8 cellular contexts compared by ENCODE assay signal in genomic region chr1:112673589-112674439, GRCh38. TPM values are rescaled to one million over a fixed set of nuclear protein-coding genes. Genes with fewer than 3 reads are reported as not detected.
DNase-seq lines count a peak whose midpoint lies in the region; ATAC-seq and TF ChIP-seq lines count a peak whose summit lies in the region.

No MANE protein-coding gene starts in this region.

- no peaks in the 10 kb centered on the region for H3K27me3 ChIP-seq in CD8-positive, alpha-beta memory T cell (ENCODE audit: insufficient read depth, low read length, poor library complexity, severe bottlenecking)
- H3K27me3 ChIP-seq in body of pancreas (no peaks in the 10 kb centered on the region), skeletal muscle satellite cell (ENCODE audit: control insufficient read depth, insufficient read depth, low read length) (no peaks in the 10 kb centered on the region)

- peak overlapping the region; percentile 81 to 99 (median 97) for H3K4me3 Mint-ChIP-seq in CD8-positive, alpha-beta memory T cell

- H3K4me3 ChIP-seq in CD8-positive, alpha-beta memory T cell (ENCODE audit: low read length): peak overlapping the region; percentile 79
- H3K4me3 ChIP-seq in body of pancreas (peak overlapping the region; percentile 79 to 84), iPS-18c (ENCODE audit: insufficient read depth, low read depth, low read length) (peak overlapping the region; percentile 74), skeletal muscle satellite cell (ENCODE audit: low read length) (peak overlapping the region; percentile 80)

- H3K36me3 ChIP-seq in CD8-positive, alpha-beta memory T cell (ENCODE audit: insufficient read depth, low read length): peaks cover 11% of the 10 kb centered on the region
- peaks cover 0 to 6% of the 10 kb centered on the region in 2 donors for H3K36me3 ChIP-seq in body of pancreas (replicated peaks in 1 of 2; ENCODE audit: insufficient read depth in 1 of 2, low read depth in 2 of 2)
- H3K36me3 ChIP-seq in skeletal muscle satellite cell (ENCODE audit: insufficient read depth, low read length): peaks cover 35% of the 10 kb centered on the region

- H3K36me3 Mint-ChIP-seq in CD8-positive, alpha-beta memory T cell: peaks cover 10 to 41% (median 15%) of the 10 kb centered on the region in 3 donors

- WGBS in body of pancreas, 2 donors: 2 to 3% methylated on average over 18 of the region's 18 CpGs

- no peaks in the 10 kb centered on the region for H3K27me3 Mint-ChIP-seq in CD8-positive, alpha-beta memory T cell

- peak in 2 of 5 donors; percentile 12 to 38 for DNase-seq in CD8-positive, alpha-beta memory T cell
- DNase-seq in NCI-H460 (ENCODE audit: extremely low read depth, low read depth) (peak; percentile 14), body of pancreas (peak; percentile 43 to 64 (median 55)), mucosa of gallbladder (ENCODE audit: low spot score) (no peak)
- DNase-seq in stimulated activated naive CD4-positive, alpha-beta T cell treated with Interleukin-2 at 50 U/mL for 16 hours (lab: John Stamatoyannopoulos, UW): no peak

- H3K27ac Mint-ChIP-seq in CD8-positive, alpha-beta memory T cell: peak overlapping the region; percentile 61 to 98 (median 94)

- no peaks in the 10 kb centered on the region for H3K9me3 Mint-ChIP-seq in CD8-positive, alpha-beta memory T cell

- CTCF ChIA-PET in CD8-positive, alpha-beta memory T cell (lab: Charles Lee): interaction anchor here (0.6 to 4.1 kb wide), 15 partner anchors 10 to 172 kb away, joined by 3 to 23 read pairs (median 6); partner anchors contain the start of genes CAPZA1, PPM1J, RHOC and ST7L

- peaks cover 44 to 58% (median 53%) of the 10 kb centered on the region in 3 donors for H3K4me1 Mint-ChIP-seq in CD8-positive, alpha-beta memory T cell

- intact Hi-C loops in body of pancreas (cut with DNase I): no loop called here

- H3K27ac ChIP-seq in CD8-positive, alpha-beta memory T cell (ENCODE audit: low read depth, low read length): peak overlapping the region; percentile 81
- H3K27ac ChIP-seq in body of pancreas: peak overlapping the region; percentile 68 to 93 (median 87)

- H3K4me2 ChIP-seq in skeletal muscle satellite cell (ENCODE audit: low read length): peak overlapping the region; percentile 93

- POLR2A ChIA-PET in CD8-positive, alpha-beta memory T cell (lab: Charles Lee): interaction anchor here (0.6 to 2.9 kb wide), 5 partner anchors 11 to 176 kb away, joined by 3 to 32 read pairs (median 4); partner anchors contain the start of genes CAPZA1, PPM1J and ST7L

- H3K9me3 ChIP-seq in CD8-positive, alpha-beta memory T cell (ENCODE audit: low read length): no peaks in the 10 kb centered on the region
- H3K9me3 ChIP-seq in body of pancreas (no peaks in the 10 kb centered on the region), iPS-18c (ENCODE audit: control insufficient read depth, insufficient read depth, low read length) (no peaks in the 10 kb centered on the region), skeletal muscle satellite cell (replicated peaks; ENCODE audit: low read length) (no peaks in the 10 kb centered on the region)

- peak overlapping the region; percentile 86 for H3K9ac ChIP-seq in skeletal muscle satellite cell (ENCODE audit: low read depth, low read length)

- TF ChIP-seq CTCF in body of pancreas (IDR thresholded peaks at IDR 0.05): peak in 6 of 7 experiments; percentile 31 to 63 (median 56)

- no peak for TF ChIP-seq POLR2A in body of pancreas (IDR thresholded peaks at IDR 0.05)

- ATAC-seq in GM19395 (IDR thresholded peaks at IDR 0.05; ENCODE audit: unreplicated experiment) (peak; percentile 10), body of pancreas (peak; percentile 47)

- peaks cover 29% of the 10 kb centered on the region for H3K4me1 ChIP-seq in CD8-positive, alpha-beta memory T cell (ENCODE audit: insufficient read depth, low read length)
- peaks cover 27% of the 10 kb centered on the region for H3K4me1 ChIP-seq in body of pancreas
- H3K4me1 ChIP-seq in skeletal muscle satellite cell (ENCODE audit: control insufficient read depth, insufficient read depth, low read length): peaks cover 22% of the 10 kb centered on the region

RNA-seq across cellular contexts. Expression of gene MOV10, which starts 0.6 kb away (rescaled TPM):
- 10 to 100 TPM; 29.9 to 31.0 TPM for total RNA-seq in CD8-positive, alpha-beta memory T cell
- 33.7 TPM for polyA plus RNA-seq in CD8-positive, alpha-beta memory T cell
- 25.8 and 29.5 TPM in 2 replicates for total RNA-seq in NCI-H460 (2014; rRNA removed; shearing (Covaris generic))
- polyA plus RNA-seq in NCI-H460 (2014; cell fraction: nucleus; rRNA removed): 64.5 and 83.7 TPM in 2 replicates
- total RNA-seq in body of pancreas (10 to 100 TPM; 26.2 to 29.3 TPM), mucosa of gallbladder (85.7 TPM)
- 29.9 and 31.7 TPM in 2 replicates for total RNA-seq in skeletal muscle satellite cell (2012; rRNA removed)

RNA-seq across cellular contexts. Expression of gene RHOC, which starts 33.1 kb away (rescaled TPM):
- 10 to 100 TPM; 20.3 to 23.0 TPM for total RNA-seq in CD8-positive, alpha-beta memory T cell
- polyA plus RNA-seq in CD8-positive, alpha-beta memory T cell: 53.2 TPM
- total RNA-seq in NCI-H460 (2014; rRNA removed; shearing (Covaris generic)): 76.9 and 96.3 TPM in 2 replicates
- 98.2 and 111 TPM in 2 replicates for polyA plus RNA-seq in NCI-H460 (2014; cell fraction: nucleus; rRNA removed)
- total RNA-seq in body of pancreas (100 to 1,000 TPM in 1 of 2 donors, 10 to 100 TPM in 1; 75.5 to 136 TPM), mucosa of gallbladder (300 TPM)
- 470 and 733 TPM in 2 replicates for total RNA-seq in skeletal muscle satellite cell (2012; rRNA removed)

RNA-seq across cellular contexts. Expression of gene PPM1J, which starts 41.3 kb away (rescaled TPM):
- total RNA-seq in CD8-positive, alpha-beta memory T cell: under 1 TPM in 1 of 2 experiments, not detected in 1; 0.33 TPM
- not detected for polyA plus RNA-seq in CD8-positive, alpha-beta memory T cell
- 0.69 and 0.72 TPM in 2 replicates for total RNA-seq in NCI-H460 (2014; rRNA removed; shearing (Covaris generic))
- 0.78 and 0.81 TPM in 2 replicates for polyA plus RNA-seq in NCI-H460 (2014; cell fraction: nucleus; rRNA removed)
- total RNA-seq in body of pancreas (1 to 10 TPM in 1 of 2 donors, under 1 TPM in 1; 0.66 to 2.3 TPM), mucosa of gallbladder (1.1 TPM)
- total RNA-seq in skeletal muscle satellite cell (2012; rRNA removed): 1.1 and 3.0 TPM in 2 replicates

RNA-seq across cellular contexts. Expression of gene CAPZA1, which starts 54.2 kb away (rescaled TPM):
- 100 to 1,000 TPM; 255 to 266 TPM for total RNA-seq in CD8-positive, alpha-beta memory T cell
- polyA plus RNA-seq in CD8-positive, alpha-beta memory T cell: 212 TPM
- total RNA-seq in NCI-H460 (2014; rRNA removed; shearing (Covaris generic)): 137 and 154 TPM in 2 replicates
- 63.3 and 69.7 TPM in 2 replicates for polyA plus RNA-seq in NCI-H460 (2014; cell fraction: nucleus; rRNA removed)
- 10 to 100 TPM; 56.0 to 66.9 TPM for total RNA-seq in body of pancreas
- 204 and 209 TPM in 2 replicates for total RNA-seq in skeletal muscle satellite cell (2012; rRNA removed)
- total RNA-seq in mucosa of gallbladder: 97.8 TPM

RNA-seq across cellular contexts. Expression of gene ST7L, which starts 54.9 kb away (rescaled TPM):
- total RNA-seq in CD8-positive, alpha-beta memory T cell: 10 to 100 TPM; 11.6 to 12.2 TPM
- 11.3 TPM for polyA plus RNA-seq in CD8-positive, alpha-beta memory T cell
- total RNA-seq in NCI-H460 (2014; rRNA removed; shearing (Covaris generic)): 20.5 and 22.3 TPM in 2 replicates
- polyA plus RNA-seq in NCI-H460 (2014; cell fraction: nucleus; rRNA removed): 37.2 and 45.0 TPM in 2 replicates
- total RNA-seq in body of pancreas: 10 to 100 TPM in 1 of 2 donors, 1 to 10 TPM in 1; 9.6 to 22.3 TPM
- total RNA-seq in skeletal muscle satellite cell (2012; rRNA removed): 12.7 and 13.7 TPM in 2 replicates
- total RNA-seq in mucosa of gallbladder: 18.8 TPM

Comparison
In these comparisons a context has a peak if more than half of its experiments do, and no peak if none do; other contexts are left out.
1. DNase-seq: peak in NCI-H460 (single experiment) and body of pancreas (4 of 4); none in stimulated activated naive CD4-positive, alpha-beta T cell treated with Interleukin-2 at 50 U/mL for 16 hours (single experiment) and mucosa of gallbladder (single experiment).
2. Peak in every context shown above with its lines, with median percentiles within 50 percentile points of each other: H3K4me3 ChIP-seq.